In genomic region chr17:43975898-43976297, GRCh38 we compare ENCODE assay signal across 40 cellular contexts. TPM values are rescaled to one million over a fixed set of nuclear protein-coding genes. Genes with fewer than 3 reads are reported as not detected.
"Had no signal": no experiment of that assay in that cellular context is flagged by ENCODE, and none has a peak within 500 bp of the region (broad histone marks: within the 10 kb centered on the region; RNA-seq: fewer than 3 reads in every experiment).

No MANE protein-coding gene starts in this region.

- H3K4me3 ChIP-seq: MG63 had no signal

- H3K9me3 ChIP-seq: MG63 had no signal

- H3K36me3 ChIP-seq: MG63 had no signal

- DNase-seq: Kasumi-1, MG63, MM.1S, MV-4-11, NCI-H1048, NCI-H1092, NCI-H1092 treated with DMSO at 0.1 percent for 48 hours, NCI-H1105, NCI-H1105 treated with DMSO at 0.1 percent for 48 hours, NCI-H1417, NCI-H1417 treated with DMSO at 0.1 percent for 48 hours, NCI-H1436, NCI-H1436 treated with DMSO at 0.1 percent for 48 hours, NCI-H146, NCI-H1694, NCI-H1694 treated with DMSO at 0.1 percent for 48 hours, NCI-H187, NCI-H187 treated with DMSO at 0.1 percent for 48 hours, NCI-H1930, NCI-H2029, NCI-H2029 treated with DMSO at 0.1 percent for 48 hours, NCI-H2081, NCI-H2081 treated with DMSO at 0.1 percent for 48 hours, NCI-H2107, NCI-H2171, NCI-H2171 treated with DMSO at 0.1 percent for 48 hours, NCI-H2227 treated with DMSO at 0.1 percent for 48 hours, NCI-H226, NCI-H345, NCI-H446, NCI-H446 treated with DMSO at 0.1 percent for 48 hours, NCI-H510A, NCI-H510A treated with DMSO at 0.1 percent for 48 hours, NCI-H524, NCI-H524 treated with DMSO at 0.1 percent for 48 hours, NCI-H526 had no signal

RNA-seq across cellular contexts. Expression of gene PYY, which starts 22.2 kb away (rescaled TPM):
- total RNA-seq: LHCN-M2, M059J, MCF 10A, NCI-H460 had no signal

RNA-seq across cellular contexts. Expression of gene PPY, which starts 33.6 kb away (rescaled TPM):
- total RNA-seq: LHCN-M2, M059J, MCF 10A, NCI-H460 had no signal
